Comparison of ENCODE assay signal across 12 cellular contexts in the genomic region with DNA sequence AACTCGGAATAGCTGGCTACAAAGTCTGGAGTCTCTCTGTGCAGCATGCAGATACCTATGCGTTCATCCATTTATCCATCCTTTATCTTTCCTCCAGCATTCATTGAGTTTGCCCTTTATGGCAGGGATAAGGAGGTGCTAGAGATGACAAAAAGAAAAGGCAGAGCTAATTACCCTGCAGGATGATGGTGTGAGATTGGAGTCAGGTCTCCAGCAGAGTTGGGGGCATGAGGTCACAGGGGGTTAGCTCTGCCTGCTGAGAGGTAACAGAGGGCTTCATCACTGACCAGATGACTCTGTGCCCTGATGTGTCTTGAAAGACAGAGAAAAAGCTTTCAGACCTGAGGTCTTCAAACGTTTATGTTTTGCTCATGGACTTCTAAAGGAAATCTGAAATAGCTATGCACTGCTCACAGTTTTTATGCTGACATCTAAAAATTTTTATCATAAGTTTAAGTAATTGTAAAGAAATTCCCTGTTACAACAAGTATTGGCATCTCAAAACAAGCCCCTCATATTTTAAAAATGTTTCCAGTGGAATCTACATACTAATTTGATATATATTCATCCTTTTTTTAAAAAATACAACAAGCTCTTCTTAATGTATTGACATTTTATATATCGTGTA.
DNase-seq lines count a peak whose midpoint lies in the region; ATAC-seq, FAIRE-seq and TF ChIP-seq lines count a peak whose summit lies in the region.
"Had no signal": no experiment of that assay in that cellular context is flagged by ENCODE, and none has a peak within 500 bp of the region (broad histone marks: within the 10 kb centered on the region; RNA-seq: fewer than 3 reads in every experiment).

No MANE protein-coding gene starts in this region.

- no peaks in the 10 kb centered on the region for H3K4me1 ChIP-seq in K562 (replicated peaks in 1 of 2; ENCODE audit: control insufficient read depth in 2 of 2, insufficient read depth in 2 of 2, low read length in 2 of 2)
- H3K4me1 ChIP-seq in neuronal stem cell (ENCODE audit: control insufficient read depth in 2 of 2, insufficient read depth in 1 of 2, low read depth in 1 of 2, low read length in 2 of 2), result peaks cover 7 to 15% of the 10 kb centered on the region in 2 donors
- no peaks in the 10 kb centered on the region for H3K4me1 ChIP-seq in OCI-LY7 (ENCODE audit: insufficient read depth, low read length, poor library complexity, severe bottlenecking)
- H3K4me1 ChIP-seq: Caco-2 had no signal

- no peak overlapping the region for H2BK12ac ChIP-seq in neuronal stem cell (ENCODE audit: low read length)

- no peak overlapping the region for H2BK120ac ChIP-seq in neuronal stem cell (ENCODE audit: low read depth, low read length)

- no peak overlapping the region for H3K4ac ChIP-seq in neuronal stem cell (ENCODE audit: low read length)

- H3K36me3 ChIP-seq in K562 (ENCODE audit: control insufficient read depth, insufficient read depth, low read length) (no peaks in the 10 kb centered on the region), neuronal stem cell (replicated peaks in 1 of 2; ENCODE audit: control insufficient read depth in 2 of 2, insufficient read depth in 2 of 2, low read length in 2 of 2) (peaks cover 0 to 1% of the 10 kb centered on the region in 2 donors), OCI-LY7 (ENCODE audit: insufficient read depth, low read length) (no peaks in the 10 kb centered on the region)
- H3K36me3 ChIP-seq: BLaER1 had no signal

- no peak for TF ChIP-seq POLR2A in K562 (conservative IDR thresholded peaks at IDR 0.05)

- no peak overlapping the region for H2BK5ac ChIP-seq in neuronal stem cell (ENCODE audit: low read length)

- no peak overlapping the region for H3K18ac ChIP-seq in neuronal stem cell (ENCODE audit: low read length)

- H3K79me1 ChIP-seq in neuronal stem cell (ENCODE audit: low read depth, low read length), result no peaks in the 10 kb centered on the region

- WGBS in K562 (ENCODE audit: insufficient coverage, low coverage, missing lambda C conversion rate), result under 1% methylated on average over 4 of the region's 4 CpGs
- WGBS in neuronal stem cell (ENCODE audit: extremely low coverage in 2 of 2, insufficient read length in 2 of 2, insufficient replicate concordance in 1 of 2), 2 donors, result no CpG with 5 or more reads among the region's 4 CpGs

- TF ChIP-seq RAD21 in K562 (CRISPR knock-in tag; conservative IDR thresholded peaks at IDR 0.05 in 1 of 2, IDR thresholded peaks at IDR 0.05 in 1 of 2), result no peak

- no peak for TF ChIP-seq EP300 in K562 (IDR thresholded peaks at IDR 0.05; ENCODE audit: low read length)

- H4K91ac ChIP-seq in neuronal stem cell (ENCODE audit: low read depth, low read length, poor library complexity), result no peak overlapping the region

- no peaks in the 10 kb centered on the region for H4K20me1 ChIP-seq in K562 (replicated peaks; ENCODE audit: control insufficient read depth, insufficient read depth, low read length)
- H4K20me1 ChIP-seq in OCI-LY7 (ENCODE audit: insufficient read depth, low read length), result no peaks in the 10 kb centered on the region
- H4K20me1 ChIP-seq: BLaER1 had no signal

- CTCF ChIA-PET in K562 (lab: Yijun Ruan, JAX; ENCODE audit: low intra/inter-chr PET ratio), result no interaction called here
- CTCF ChIA-PET in OCI-LY7 (lab: Charles Lee; ENCODE audit: unreplicated experiment), result no interaction called here

- H3K23ac ChIP-seq in neuronal stem cell (ENCODE audit: low read depth, low read length, poor library complexity), result no peak overlapping the region

- H3K9me2 ChIP-seq in OCI-LY7 (ENCODE audit: insufficient read depth, low read length), result no peaks in the 10 kb centered on the region

- no peak overlapping the region for H3K27ac ChIP-seq in K562 (ENCODE audit: extremely low read depth, low read depth, low read length)
- H3K27ac ChIP-seq in neuronal stem cell (replicated peaks; ENCODE audit: low read length), result peak overlapping the region; percentile 89
- no peak overlapping the region for H3K27ac ChIP-seq in OCI-LY7 (ENCODE audit: low read depth, low read length, poor library complexity, severe bottlenecking)
- H3K27ac ChIP-seq: BLaER1 had no signal

- H2AFZ ChIP-seq in K562 (ENCODE audit: low read depth, low read length) (no peak overlapping the region), neuronal stem cell (ENCODE audit: low read length) (no peak overlapping the region), OCI-LY7 (ENCODE audit: low read length) (no peak overlapping the region)

- POLR2A ChIA-PET in K562 (lab: Yijun Ruan, JAX), result interaction anchor here (0.6 to 0.8 kb wide), 2 partner anchors 15 to 304 kb away, joined by 3 to 4 read pairs; no protein-coding TSS in a partner anchor
- POLR2A ChIA-PET in OCI-LY7 (lab: Charles Lee), result interaction anchor here (0.6 to 0.7 kb wide), 2 partner anchors 14 to 216 kb away, joined by 3 to 5 read pairs; no protein-coding TSS in a partner anchor

- H3K14ac ChIP-seq in neuronal stem cell (ENCODE audit: low read length), result no peak overlapping the region

- DNase-seq in K562 (ENCODE audit: extremely low read depth in 1 of 4, low spot score in 3 of 4), result no peak
- DNase-seq in neuronal stem cell (ENCODE audit: low spot score), result peak; percentile 86
- DNase-seq in posterior cingulate gyrus, result no peak
- no peak for DNase-seq in OCI-LY7 (ENCODE audit: low spot score)
- DNase-seq: Caco-2; CD8-positive, alpha-beta memory T cell; DND-41; H7 had no signal

- no peaks in the 10 kb centered on the region for H3K9me3 ChIP-seq in K562 (replicated peaks; ENCODE audit: control insufficient read depth, insufficient read depth, low read depth, low read length)
- H3K9me3 ChIP-seq in neuronal stem cell (replicated peaks in 1 of 2; ENCODE audit: control insufficient read depth in 2 of 2, insufficient read depth in 1 of 2, low read depth in 1 of 2, low read length in 2 of 2), result peaks cover 0 to 2% of the 10 kb centered on the region in 2 donors
- H3K9me3 ChIP-seq in OCI-LY7 (ENCODE audit: low read length), result no peaks in the 10 kb centered on the region
- H3K9me3 ChIP-seq: BLaER1, Caco-2 had no signal

- H3K4me3 ChIP-seq in K562 (no peak overlapping the region), neuronal stem cell (ENCODE audit: low read length in 2 of 2) (no peak overlapping the region), OCI-LY7 (ENCODE audit: low read depth, low read length, poor library complexity, severe bottlenecking) (no peak overlapping the region)
- H3K4me3 ChIP-seq: BLaER1 had no signal

- H3K27me3 ChIP-seq in K562 (ENCODE audit: control insufficient read depth in 2 of 2, insufficient read depth in 2 of 2, low read length in 2 of 2) (peaks cover 3 to 10% of the 10 kb centered on the region in 2 experiments; a peak in 3 of 5 replicates), neuronal stem cell (ENCODE audit: control insufficient read depth in 3 of 3, insufficient read depth in 3 of 3, low read depth in 1 of 3, low read length in 3 of 3) (peaks cover 0 to 29% (median 0%) of the 10 kb centered on the region in 3 experiments)
- H3K27me3 ChIP-seq: BLaER1 had no signal

- H3K9ac ChIP-seq in K562 (ENCODE audit: insufficient read depth in 1 of 2, low read depth in 2 of 2, low read length in 2 of 2) (no peak overlapping the region), neuronal stem cell (ENCODE audit: low read depth, low read length, poor library complexity) (no peak overlapping the region)
- H3K9ac ChIP-seq: BLaER1 had no signal

- BruUV-seq in K562 (replicated peaks; lab: Mats Ljungman, UMichigan) (no TSS peak), OCI-LY7 (replicated peaks; lab: Mats Ljungman, UMichigan) (no TSS peak)

- H3K9me1 ChIP-seq in K562 (ENCODE audit: control insufficient read depth, insufficient read depth, low read length), result no peaks in the 10 kb centered on the region

- H3K4me2 ChIP-seq in K562 (ENCODE audit: insufficient read depth, low read length), result no peak overlapping the region
- no peak overlapping the region for H3K4me2 ChIP-seq in neuronal stem cell (ENCODE audit: insufficient read depth, low read length, poor library complexity, severe bottlenecking)
- H3K4me2 ChIP-seq in OCI-LY7 (ENCODE audit: low read length), result no peak overlapping the region
- H3K4me2 ChIP-seq: BLaER1 had no signal

- H2AK5ac ChIP-seq in neuronal stem cell (ENCODE audit: low read depth, low read length), result no peak overlapping the region

- in situ Hi-C loops in K562 (cut with MboI), result no loop called here

- intact Hi-C loops in K562 (cut with micrococcal nuclease), result no loop called here
- intact Hi-C loops in posterior cingulate gyrus (cut with DNase I), result loop anchor here (5.0 kb wide), 2 partner anchors 52 to 68 kb away; no protein-coding TSS in a partner anchor
- intact Hi-C loops in OCI-LY7 (cut with micrococcal nuclease; ENCODE audit: unreplicated experiment), result no loop called here

- H2BK15ac ChIP-seq in neuronal stem cell (ENCODE audit: low read length), result no peak overlapping the region

- FAIRE-seq in G401.6 (lab: Jason Lieb, UNC), result peak; percentile 34
- no peak for FAIRE-seq in K562 (lab: Jason Lieb, UNC)
- peak; percentile 26 for FAIRE-seq in endometrium (lab: Jason Lieb, UNC)

- no peak overlapping the region for H4K8ac ChIP-seq in neuronal stem cell (ENCODE audit: low read depth, low read length)

- no peak for TF ChIP-seq CTCF in K562 (IDR thresholded peaks at IDR 0.05 in 2 of 3, conservative IDR thresholded peaks at IDR 0.05 in 1 of 3; ENCODE audit: insufficient read depth in 2 of 3, low read depth in 1 of 3, low read length in 3 of 3)
- TF ChIP-seq CTCF in OCI-LY7 (conservative IDR thresholded peaks at IDR 0.05; ENCODE audit: low read length), result no peak

- ATAC-seq in K562 (no peak), HG03521 (IDR thresholded peaks at IDR 0.05; ENCODE audit: unreplicated experiment) (no peak)

- H3K79me2 ChIP-seq in K562 (ENCODE audit: control insufficient read depth, insufficient read depth, low read length) (no peaks in the 10 kb centered on the region), OCI-LY7 (ENCODE audit: insufficient read depth, low read depth, low read length) (no peaks in the 10 kb centered on the region)

TF ChIP-seq in K562, 482 proteins besides CTCF, POLR2A, EP300 and RAD21 (continues in another document):
- peak; percentile 53; the same call in 1 of the 2 replicates for TF ChIP-seq C11orf30 (IDR thresholded peaks at IDR 0.05; ENCODE audit: low read depth)
- peak; percentile 75 for TF ChIP-seq ZNF316 (IDR thresholded peaks at IDR 0.05)
- TF ChIP-seq ZNF445 (CRISPR knock-in tag; IDR thresholded peaks at IDR 0.05; ENCODE audit: low read depth), result no peak
- TF ChIP-seq, protein P1, sequence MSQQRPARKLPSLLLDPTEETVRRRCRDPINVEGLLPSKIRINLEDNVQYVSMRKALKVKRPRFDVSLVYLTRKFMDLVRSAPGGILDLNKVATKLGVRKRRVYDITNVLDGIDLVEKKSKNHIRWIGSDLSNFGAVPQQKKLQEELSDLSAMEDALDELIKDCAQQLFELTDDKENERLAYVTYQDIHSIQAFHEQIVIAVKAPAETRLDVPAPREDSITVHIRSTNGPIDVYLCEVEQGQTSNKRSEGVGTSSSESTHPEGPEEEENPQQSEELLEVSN (IDR thresholded peaks at IDR 0.05; ENCODE audit: borderline replicate concordance in 1 of 2, extremely low read depth in 1 of 2, insufficient read depth in 1 of 2, insufficient read length in 1 of 2, low read depth in 1 of 2, low read length in 1 of 2, poor library complexity in 1 of 2, severe bottlenecking in 1 of 2), result no peak
- peak; percentile 52; the same call in 1 of the 2 replicates for TF ChIP-seq MAFF (IDR thresholded peaks at IDR 0.05; ENCODE audit: low read length)
- no peak for TF ChIP-seq SRSF7 (optimal IDR thresholded peaks at IDR 0.05; ENCODE audit: low read depth, low read length)
